In genomic region chr1:207925969-207926368, GRCh38 we compare ENCODE assay signal across 3 cellular contexts. TPM values are rescaled to one million over a fixed set of nuclear protein-coding genes. Genes with fewer than 3 reads are reported as not detected.
"Had no signal": no experiment of that assay in that cellular context is flagged by ENCODE, and none has a peak within 500 bp of the region (broad histone marks: within the 10 kb centered on the region; RNA-seq: fewer than 3 reads in every experiment).

No MANE protein-coding gene starts in this region.

RNA-seq across cellular contexts. Expression of gene CD34, which starts 15.0 kb away (rescaled TPM):
- total RNA-seq: naive thymus-derived CD8-positive, alpha-beta T cell; natural killer cell treated with Interleukin-12 subunit alpha and Interleukin-12 subunit beta and Interleukin-15 and Interleukin-18, amount 100 ng/mL, for 72 hours; osteocyte had no signal
- polyA plus RNA-seq: naive thymus-derived CD8-positive, alpha-beta T cell had no signal
